In the genomic region with DNA sequence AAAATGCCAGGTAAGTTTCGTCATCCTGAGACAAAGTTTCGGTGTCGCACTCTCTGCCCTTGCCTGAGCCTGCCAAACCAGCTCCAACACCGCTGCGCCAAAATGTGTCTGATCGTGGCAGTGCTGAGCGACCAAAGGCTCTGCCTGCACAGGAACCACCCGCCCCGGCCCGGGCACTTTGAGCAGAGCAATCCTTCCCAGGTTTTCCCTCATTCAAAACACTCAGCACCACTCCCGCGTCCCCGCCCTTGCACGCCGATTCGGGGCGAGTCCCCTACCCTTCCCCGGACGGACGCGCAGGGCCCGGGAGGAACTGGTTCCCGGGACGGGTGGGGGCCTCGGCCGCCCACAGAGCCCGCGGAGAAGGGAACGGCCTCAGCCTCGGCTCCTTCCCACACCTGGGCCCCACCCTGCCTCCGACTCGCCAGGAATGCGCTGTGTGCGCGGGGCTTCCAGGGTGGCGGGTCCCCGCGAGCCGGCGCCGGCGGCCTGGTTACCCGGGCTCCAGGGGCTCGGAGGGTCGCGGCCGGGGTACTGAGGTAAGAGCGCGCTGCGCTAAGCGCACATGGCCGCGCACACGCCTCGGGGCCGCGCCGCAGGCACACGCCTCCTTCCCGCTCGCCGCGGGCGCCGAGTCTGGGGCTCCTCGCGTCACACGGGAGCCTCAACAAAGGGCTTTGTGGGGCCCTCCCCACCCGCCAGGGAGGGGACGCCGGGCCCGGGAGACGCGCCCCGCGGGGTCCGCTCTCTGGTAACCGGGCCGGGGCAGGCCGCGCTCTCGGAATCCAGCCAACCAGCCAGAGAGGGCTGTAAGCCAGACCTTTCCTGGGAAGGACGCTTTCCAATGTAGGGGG, we compare ENCODE assay signal across 1 cellular context.
TF ChIP-seq lines count a peak whose summit lies in the region.

Gene C4orf36 (minus strand): TSS at position 638 of the 854 bp plus-strand sequence. CDS start 902 bp downstream, outside the sequence.

TF ChIP-seq in HepG2, 621 proteins besides CTCF, POLR2A, EP300 and RAD21 (continued from another document and continues in another):
- TF ChIP-seq, protein P1, sequence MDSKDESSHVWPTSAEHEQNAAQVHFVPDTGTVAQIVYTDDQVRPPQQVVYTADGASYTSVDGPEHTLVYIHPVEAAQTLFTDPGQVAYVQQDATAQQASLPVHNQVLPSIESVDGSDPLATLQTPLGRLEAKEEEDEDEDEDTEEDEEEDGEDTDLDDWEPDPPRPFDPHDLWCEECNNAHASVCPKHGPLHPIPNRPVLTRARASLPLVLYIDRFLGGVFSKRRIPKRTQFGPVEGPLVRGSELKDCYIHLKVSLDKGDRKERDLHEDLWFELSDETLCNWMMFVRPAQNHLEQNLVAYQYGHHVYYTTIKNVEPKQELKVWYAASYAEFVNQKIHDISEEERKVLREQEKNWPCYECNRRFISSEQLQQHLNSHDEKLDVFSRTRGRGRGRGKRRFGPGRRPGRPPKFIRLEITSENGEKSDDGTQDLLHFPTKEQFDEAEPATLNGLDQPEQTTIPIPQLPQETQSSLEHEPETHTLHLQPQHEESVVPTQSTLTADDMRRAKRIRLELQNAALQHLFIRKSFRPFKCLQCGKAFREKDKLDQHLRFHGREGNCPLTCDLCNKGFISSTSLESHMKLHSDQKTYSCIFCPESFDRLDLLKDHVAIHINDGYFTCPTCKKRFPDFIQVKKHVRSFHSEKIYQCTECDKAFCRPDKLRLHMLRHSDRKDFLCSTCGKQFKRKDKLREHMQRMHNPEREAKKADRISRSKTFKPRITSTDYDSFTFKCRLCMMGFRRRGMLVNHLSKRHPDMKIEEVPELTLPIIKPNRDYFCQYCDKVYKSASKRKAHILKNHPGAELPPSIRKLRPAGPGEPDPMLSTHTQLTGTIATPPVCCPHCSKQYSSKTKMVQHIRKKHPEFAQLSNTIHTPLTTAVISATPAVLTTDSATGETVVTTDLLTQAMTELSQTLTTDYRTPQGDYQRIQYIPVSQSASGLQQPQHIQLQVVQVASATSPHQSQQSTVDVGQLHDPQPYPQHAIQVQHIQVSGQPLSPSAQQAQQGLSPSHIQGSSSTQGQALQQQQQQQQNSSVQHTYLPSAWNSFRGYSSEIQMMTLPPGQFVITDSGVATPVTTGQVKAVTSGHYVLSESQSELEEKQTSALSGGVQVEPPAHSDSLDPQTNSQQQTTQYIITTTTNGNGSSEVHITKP (CRISPR knock-in tag; IDR thresholded peaks at IDR 0.05; ENCODE audit: low read depth): no peak
- TF ChIP-seq TFE3 (CRISPR knock-in tag; IDR thresholded peaks at IDR 0.05): no peak
- TF ChIP-seq RARG (CRISPR knock-in tag; IDR thresholded peaks at IDR 0.05; ENCODE audit: low read depth): no peak
- no peak for TF ChIP-seq ZNF460 (CRISPR knock-in tag; IDR thresholded peaks at IDR 0.05; ENCODE audit: borderline replicate concordance)
- no peak for TF ChIP-seq IKZF4 (CRISPR knock-in tag; IDR thresholded peaks at IDR 0.05; ENCODE audit: borderline replicate concordance, low read depth, not compliant biosample characterization)
- TF ChIP-seq, protein P2, sequence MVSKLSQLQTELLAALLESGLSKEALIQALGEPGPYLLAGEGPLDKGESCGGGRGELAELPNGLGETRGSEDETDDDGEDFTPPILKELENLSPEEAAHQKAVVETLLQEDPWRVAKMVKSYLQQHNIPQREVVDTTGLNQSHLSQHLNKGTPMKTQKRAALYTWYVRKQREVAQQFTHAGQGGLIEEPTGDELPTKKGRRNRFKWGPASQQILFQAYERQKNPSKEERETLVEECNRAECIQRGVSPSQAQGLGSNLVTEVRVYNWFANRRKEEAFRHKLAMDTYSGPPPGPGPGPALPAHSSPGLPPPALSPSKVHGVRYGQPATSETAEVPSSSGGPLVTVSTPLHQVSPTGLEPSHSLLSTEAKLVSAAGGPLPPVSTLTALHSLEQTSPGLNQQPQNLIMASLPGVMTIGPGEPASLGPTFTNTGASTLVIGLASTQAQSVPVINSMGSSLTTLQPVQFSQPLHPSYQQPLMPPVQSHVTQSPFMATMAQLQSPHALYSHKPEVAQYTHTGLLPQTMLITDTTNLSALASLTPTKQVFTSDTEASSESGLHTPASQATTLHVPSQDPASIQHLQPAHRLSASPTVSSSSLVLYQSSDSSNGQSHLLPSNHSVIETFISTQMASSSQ (IDR thresholded peaks at IDR 0.05; ENCODE audit: low read depth): no peak
- TF ChIP-seq, protein P2 (CRISPR knock-in tag; IDR thresholded peaks at IDR 0.05; ENCODE audit: borderline replicate concordance): no peak
- TF ChIP-seq SRSF9 (IDR thresholded peaks at IDR 0.05; ENCODE audit: borderline replicate concordance, insufficient read depth, low read depth, low read length, poor library complexity, severe bottlenecking): no peak
- TF ChIP-seq STAT6 (CRISPR knock-in tag; IDR thresholded peaks at IDR 0.05; ENCODE audit: borderline replicate concordance): no peak
- no peak for TF ChIP-seq ZBTB3 (CRISPR knock-in tag; IDR thresholded peaks at IDR 0.05; ENCODE audit: borderline replicate concordance, low read depth)
- no peak for TF ChIP-seq KDM4B (CRISPR knock-in tag; IDR thresholded peaks at IDR 0.05)
- no peak for TF ChIP-seq KAT8 (CRISPR knock-in tag; IDR thresholded peaks at IDR 0.05)
- TF ChIP-seq FIP1L1 (IDR thresholded peaks at IDR 0.05; ENCODE audit: borderline replicate concordance, insufficient read depth, low read depth, low read length): no peak
- TF ChIP-seq, protein P3, sequence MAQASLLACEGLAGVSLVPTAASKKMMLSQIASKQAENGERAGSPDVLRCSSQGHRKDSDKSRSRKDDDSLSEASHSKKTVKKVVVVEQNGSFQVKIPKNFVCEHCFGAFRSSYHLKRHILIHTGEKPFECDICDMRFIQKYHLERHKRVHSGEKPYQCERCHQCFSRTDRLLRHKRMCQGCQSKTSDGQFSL (CRISPR knock-in tag; IDR thresholded peaks at IDR 0.05): no peak
- no peak for TF ChIP-seq NAIF1 (CRISPR knock-in tag; IDR thresholded peaks at IDR 0.05; ENCODE audit: borderline replicate concordance)
- peak; percentile 36 for TF ChIP-seq HNRNPLL (IDR thresholded peaks at IDR 0.05; ENCODE audit: low read depth, low read length, poor library complexity, severe bottlenecking)
- TF ChIP-seq TEAD2 (CRISPR knock-in tag; IDR thresholded peaks at IDR 0.05): no peak
- TF ChIP-seq ZNF609 (CRISPR knock-in tag; IDR thresholded peaks at IDR 0.05; ENCODE audit: borderline replicate concordance): no peak
- TF ChIP-seq TP53 (CRISPR knock-in tag; conservative IDR thresholded peaks at IDR 0.05): no peak
- no peak for TF ChIP-seq CSRNP2 (CRISPR knock-in tag; conservative IDR thresholded peaks at IDR 0.05; ENCODE audit: low read depth)
- TF ChIP-seq FOXO1 (CRISPR knock-in tag; IDR thresholded peaks at IDR 0.05): 0 out of 2 replicates have a peak, but pooled peaks have one; percentile 24
- no peak for TF ChIP-seq MATR3 (CRISPR knock-in tag; IDR thresholded peaks at IDR 0.05)
- TF ChIP-seq EZH2 (conservative IDR thresholded peaks at IDR 0.05; ENCODE audit: low read depth, low read length): no peak
- peak; percentile 82 for TF ChIP-seq ZNF225 (CRISPR knock-in tag; IDR thresholded peaks at IDR 0.05)
- TF ChIP-seq ZNF10 (CRISPR knock-in tag; IDR thresholded peaks at IDR 0.05; ENCODE audit: borderline replicate concordance, low read depth): no peak
- TF ChIP-seq ZNF784 (CRISPR knock-in tag; IDR thresholded peaks at IDR 0.05; ENCODE audit: borderline replicate concordance): 0 out of 2 replicates have a peak, but pooled peaks have one; percentile 32
- no peak for TF ChIP-seq MTA3 (CRISPR knock-in tag; IDR thresholded peaks at IDR 0.05)
- TF ChIP-seq ZNF724P (CRISPR knock-in tag; IDR thresholded peaks at IDR 0.05; ENCODE audit: borderline replicate concordance): peak; percentile 32; the same call in 1 of the 2 replicates
- no peak for TF ChIP-seq SP1 (IDR thresholded peaks at IDR 0.05)
- no peak for TF ChIP-seq SP1 (CRISPR knock-in tag; IDR thresholded peaks at IDR 0.05)
- TF ChIP-seq ZBTB21 (CRISPR knock-in tag; IDR thresholded peaks at IDR 0.05): no peak
- TF ChIP-seq SP140L (CRISPR knock-in tag; IDR thresholded peaks at IDR 0.05; ENCODE audit: borderline replicate concordance): no peak
- TF ChIP-seq ARNTL (CRISPR knock-in tag; IDR thresholded peaks at IDR 0.05): no peak
